Comparison of ENCODE assay signal across 8 cellular contexts in the genomic region with DNA sequence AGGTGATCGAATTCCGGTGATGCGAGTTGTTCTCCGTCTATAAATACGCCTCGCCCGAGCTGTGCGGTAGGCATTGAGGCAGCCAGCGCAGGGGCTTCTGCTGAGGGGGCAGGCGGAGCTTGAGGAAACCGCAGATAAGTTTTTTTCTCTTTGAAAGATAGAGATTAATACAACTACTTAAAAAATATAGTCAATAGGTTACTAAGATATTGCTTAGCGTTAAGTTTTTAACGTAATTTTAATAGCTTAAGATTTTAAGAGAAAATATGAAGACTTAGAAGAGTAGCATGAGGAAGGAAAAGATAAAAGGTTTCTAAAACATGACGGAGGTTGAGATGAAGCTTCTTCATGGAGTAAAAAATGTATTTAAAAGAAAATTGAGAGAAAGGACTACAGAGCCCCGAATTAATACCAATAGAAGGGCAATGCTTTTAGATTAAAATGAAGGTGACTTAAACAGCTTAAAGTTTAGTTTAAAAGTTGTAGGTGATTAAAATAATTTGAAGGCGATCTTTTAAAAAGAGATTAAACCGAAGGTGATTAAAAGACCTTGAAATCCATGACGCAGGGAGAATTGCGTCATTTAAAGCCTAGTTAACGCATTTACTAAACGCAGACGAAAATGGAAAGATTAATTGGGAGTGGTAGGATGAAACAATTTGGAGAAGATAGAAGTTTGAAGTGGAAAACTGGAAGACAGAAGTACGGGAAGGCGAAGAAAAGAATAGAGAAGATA. TPM values are rescaled to one million over a fixed set of nuclear protein-coding genes. Genes with fewer than 3 reads are reported as not detected.
DNase-seq lines count a peak whose midpoint lies in the region; ATAC-seq, FAIRE-seq and TF ChIP-seq lines count a peak whose summit lies in the region.

TSS of gene MALAT1 (plus strand) at position 69 of the 736 bp plus-strand sequence.

- H3K9me3 ChIP-seq in Karpas-422 (ENCODE audit: low read length) (no peaks in the 10 kb centered on the region), esophagus squamous epithelium (no peaks in the 10 kb centered on the region)

- peak within 1 kb of the TSS; percentile 99 for H3K27ac ChIP-seq in Karpas-422 (ENCODE audit: low read length)
- H3K27ac ChIP-seq in esophagus squamous epithelium = peak within 1 kb of the TSS; percentile 95 to 100 (median 98)

- no peak for FAIRE-seq in RCC 7860 (lab: Jason Lieb, UNC)
- FAIRE-seq in HTR-8/SVneo (lab: Jason Lieb, UNC) = no peak

- no peaks in the 10 kb centered on the region for H3K27me3 ChIP-seq in Karpas-422 (ENCODE audit: low read length)
- H3K27me3 ChIP-seq in esophagus squamous epithelium = no peaks in the 10 kb centered on the region

- H3K9me2 ChIP-seq in Karpas-422 (replicated peaks; ENCODE audit: insufficient read depth, low read length) = no peaks in the 10 kb centered on the region

- 0 to 1% methylated on average over 24 of the region's 24 CpGs for WGBS in esophagus squamous epithelium, 2 donors

- DNase-seq in GM13977 (ENCODE audit: low spot score) = peak; percentile 67
- DNase-seq in Karpas-422 = peak; percentile 97
- DNase-seq in RCC 7860 (ENCODE audit: low spot score) = peak; percentile 83
- peak; percentile 94 for DNase-seq in activated T-cell treated with anti-CD3 and anti-CD28 coated beads, Interleukin-2, amount 50 U/mL, for 4 hours
- peak; percentile 65 for DNase-seq in esophagus squamous epithelium (lab: John Stamatoyannopoulos, UW)
- peak; percentile 88 for DNase-seq in naive B cell
- peak; percentile 75 to 86 for DNase-seq in stimulated activated CD8-positive, alpha-beta memory T cell treated with anti-CD3 and anti-CD28 coated beads, Interleukin-7, amount 100 ng/mL, for 48 hours (ENCODE audit: extremely low read depth in 1 of 2, low read depth in 1 of 2)
- DNase-seq in HTR-8/SVneo (ENCODE audit: insufficient read length, low spot score) = no peak

- peaks cover 7% of the 10 kb centered on the region for H3K36me3 Mint-ChIP-seq in activated T-cell treated with anti-CD3 and anti-CD28 coated beads, Interleukin-2, amount 50 U/mL, for 4 hours (ENCODE audit: insufficient read depth)
- peaks cover 0 to 7% of the 10 kb centered on the region in 2 donors for H3K36me3 Mint-ChIP-seq in naive B cell

- peaks cover 52% of the 10 kb centered on the region for H3K36me3 ChIP-seq in Karpas-422 (ENCODE audit: insufficient read depth, low read length)
- peaks cover 6 to 37% (median 26%) of the 10 kb centered on the region in 3 donors for H3K36me3 ChIP-seq in esophagus squamous epithelium

- no peak within 1 kb of the TSS for H3K4me3 Mint-ChIP-seq in activated T-cell treated with anti-CD3 and anti-CD28 coated beads, Interleukin-2, amount 50 U/mL, for 4 hours
- no peak within 1 kb of the TSS for H3K4me3 Mint-ChIP-seq in naive B cell

- no peaks in the 10 kb centered on the region for H3K27me3 Mint-ChIP-seq in activated T-cell treated with anti-CD3 and anti-CD28 coated beads, Interleukin-2, amount 50 U/mL, for 4 hours (ENCODE audit: low read depth)
- no peaks in the 10 kb centered on the region for H3K27me3 Mint-ChIP-seq in naive B cell

- H3K27ac Mint-ChIP-seq in naive B cell = no peak within 1 kb of the TSS

- peaks cover 49% of the 10 kb centered on the region for H4K20me1 ChIP-seq in Karpas-422 (ENCODE audit: insufficient read depth, low read depth, low read length)

- H3K4me3 ChIP-seq in Karpas-422 (ENCODE audit: low read length) = peak within 1 kb of the TSS; percentile 83
- peak within 1 kb of the TSS; percentile 47 to 96 (median 76) for H3K4me3 ChIP-seq in esophagus squamous epithelium

- peak within 1 kb of the TSS; percentile 55; the same call in 1 of the 2 replicates for H2AFZ ChIP-seq in Karpas-422 (ENCODE audit: low read length)

- in situ Hi-C loops in GM13977 (cut with MboI; ENCODE audit: low pct_unique_long_range_greater_than_20kb, low sequenced_read_pairs, unreplicated experiment) = no loop called here

- no peak for TF ChIP-seq CTCF in GM13977 (IDR thresholded peaks at IDR 0.05; ENCODE audit: extremely low read depth, insufficient read depth, missing control alignments)
- peak in 2 of 6 experiments; percentile 21 to 44 for TF ChIP-seq CTCF in esophagus squamous epithelium (IDR thresholded peaks at IDR 0.05)

- H3K9ac ChIP-seq in Karpas-422 (ENCODE audit: low read length) = peak within 1 kb of the TSS; percentile 89

- peaks cover 47% of the 10 kb centered on the region for H3K79me2 ChIP-seq in Karpas-422 (ENCODE audit: low read length)

- peak within 1 kb of the TSS; percentile 99 for H3K4me2 ChIP-seq in Karpas-422 (ENCODE audit: low read depth, low read length, poor library complexity, severe bottlenecking)

- intact Hi-C loops in esophagus squamous epithelium (cut with DNase I) = loop anchor here (2.0 kb wide), 1 partner anchor 76 kb away; the partner anchor contains the start of gene NEAT1

- peak in 1 of 2 donors; percentile 19 for ATAC-seq in activated T-cell treated with anti-CD3 and anti-CD28 coated beads, Interleukin-2, amount 50 U/mL, for 4 hours
- ATAC-seq in naive B cell (ENCODE audit: low read depth in 2 of 2) = peak in 1 of 2 donors; percentile 18

- no peaks in the 10 kb centered on the region for H3K9me3 Mint-ChIP-seq in activated T-cell treated with anti-CD3 and anti-CD28 coated beads, Interleukin-2, amount 50 U/mL, for 4 hours
- H3K9me3 Mint-ChIP-seq in naive B cell = no peaks in the 10 kb centered on the region

- peaks cover 65% of the 10 kb centered on the region for H3K4me1 ChIP-seq in Karpas-422 (ENCODE audit: low read length)
- peaks cover 26 to 44% (median 28%) of the 10 kb centered on the region in 3 donors for H3K4me1 ChIP-seq in esophagus squamous epithelium

- H3K4me1 Mint-ChIP-seq in activated T-cell treated with anti-CD3 and anti-CD28 coated beads, Interleukin-2, amount 50 U/mL, for 4 hours (ENCODE audit: low read depth) = peaks cover 25% of the 10 kb centered on the region
- peaks cover 26 to 40% (median 35%) of the 10 kb centered on the region in 3 donors for H3K4me1 Mint-ChIP-seq in naive B cell

- peak in 3 of 4 donors; percentile 100 for TF ChIP-seq POLR2A in esophagus squamous epithelium (IDR thresholded peaks at IDR 0.05)

RNA-seq across cellular contexts. Expression of gene MALAT1, which starts in this region (rescaled TPM):
- total RNA-seq in Karpas-422 (2014; rRNA removed; shearing (Covaris generic); ENCODE audit: low replicate concordance) = 3,783 and 4,167 TPM in 2 replicates
- total RNA-seq in activated T-cell treated with anti-CD3 and anti-CD28 coated beads, Interleukin-2, amount 50 U/mL, for 4 hours = 1,000 to 10,000 TPM; 3,100 to 4,455 (median 3,753) TPM
- over 10,000 TPM in 2 of 4 donors, 1,000 to 10,000 TPM in 2; 1,739 to 13,677 (median 9,435) TPM for total RNA-seq in esophagus squamous epithelium
- polyA plus RNA-seq in naive B cell (ENCODE audit: low read depth in 6 of 6) = 1,000 to 10,000 TPM; 1,985 to 6,450 (median 3,738) TPM
